ENCODE assay signal across 39 cellular contexts in genomic region chr18:61272793-61273192, GRCh38.
"Had no signal": no experiment of that assay in that cellular context is flagged by ENCODE, and none has a peak within 500 bp of the region (broad histone marks: within the 10 kb centered on the region; RNA-seq: fewer than 3 reads in every experiment).

No MANE protein-coding gene starts in this region.

- H3K9me3 ChIP-seq: adrenal gland, ascending aorta, body of pancreas, breast epithelium had no signal

- DNase-seq: activated effector memory CD4-positive, alpha-beta T cell treated with anti-CD3 and anti-CD28 coated beads, Interleukin-2, amount 50 U/mL, for 16 hours; activated effector memory CD4-positive, alpha-beta T cell treated with Interleukin-2 at 50 U/mL for 16 hours; activated gamma-delta T cell; activated gamma-delta T cell treated with Interleukin-2 at 50 U/mL for 16 hours; activated naive CD4-positive, alpha-beta T cell; activated naive CD4-positive, alpha-beta T cell treated with anti-CD3 and anti-CD28 coated beads for 36 hours; activated naive CD4-positive, alpha-beta T cell treated with anti-CD3 and anti-CD28 coated beads, Interleukin-2, amount 10 ng/mL, durations not matched to agents 7 days and 5 days; activated naive CD4-positive, alpha-beta T cell treated with anti-CD3 and anti-CD28 coated beads, Interleukin-2, amount 50 U/mL, for 16 hours; activated naive CD4-positive, alpha-beta T cell treated with Interleukin-2 at 50 U/mL for 16 hours; activated naive CD8-positive, alpha-beta T cell treated with anti-CD3 and anti-CD28 coated beads for 36 hours; activated naive CD8-positive, alpha-beta T cell treated with anti-CD3 and anti-CD28 coated beads, Interleukin-2, amount 10 ng/mL, durations not matched to agents 7 days and 5 days; activated naive CD8-positive, alpha-beta T cell treated with anti-CD3 and anti-CD28 coated beads, Interleukin-2, amount 50 U/mL, for 24 hours; activated T-cell treated with anti-CD3 and anti-CD28 coated beads, Interleukin-2, amount 50 U/mL, for 1 hour; activated T-cell treated with anti-CD3 and anti-CD28 coated beads, Interleukin-2, amount 50 U/mL, for 24 hours; activated T-cell treated with anti-CD3 and anti-CD28 coated beads, Interleukin-2, amount 50 U/mL, for 4 hours; activated T-cell treated with anti-CD3 and anti-CD28 coated beads, Interleukin-2, amount 50 U/mL, for 48 hours; activated T-cell treated with anti-CD3 and anti-CD28 coated beads, Interleukin-2, amount 50 U/mL, for 72 hours; adrenal gland; amniotic stem cell; amygdala; anterior cingulate cortex; aorta; body of pancreas; brain microvascular endothelial cell; caudate nucleus; central memory CD4-positive, alpha-beta T cell; cerebellar nuclear complex had no signal

- H3K4me3 Mint-ChIP-seq: activated naive CD4-positive, alpha-beta T cell treated with anti-CD3 and anti-CD28 coated beads for 36 hours; activated naive CD4-positive, alpha-beta T cell treated with anti-CD3 and anti-CD28 coated beads, Interleukin-2, amount 10 ng/mL, durations not matched to agents 7 days and 5 days; activated naive CD4-positive, alpha-beta T cell treated with anti-CD3 and anti-CD28 coated beads, Interleukin-2, amount 50 U/mL, for 24 hours; activated naive CD8-positive, alpha-beta T cell; activated naive CD8-positive, alpha-beta T cell treated with anti-CD3 and anti-CD28 coated beads for 36 hours; activated naive CD8-positive, alpha-beta T cell treated with anti-CD3 and anti-CD28 coated beads, Interleukin-2, amount 10 ng/mL, durations not matched to agents 7 days and 5 days; activated naive CD8-positive, alpha-beta T cell treated with anti-CD3 and anti-CD28 coated beads, Interleukin-2, amount 50 U/mL, for 24 hours; activated T-cell treated with anti-CD3 and anti-CD28 coated beads, Interleukin-2, amount 50 U/mL, for 24 hours; activated T-cell treated with anti-CD3 and anti-CD28 coated beads, Interleukin-2, amount 50 U/mL, for 4 hours; activated T-cell treated with anti-CD3 and anti-CD28 coated beads, Interleukin-2, amount 50 U/mL, for 72 hours; activated T-helper 17 cell treated with anti-CD3 and anti-CD28 coated beads, Interleukin-2, amount 50 U/mL, for 72 hours; brain; central memory CD8-positive, alpha-beta T cell had no signal

- ATAC-seq: activated naive CD4-positive, alpha-beta T cell treated with anti-CD3 and anti-CD28 coated beads, Interleukin-2, amount 50 U/mL, for 72 hours; activated naive CD8-positive, alpha-beta T cell treated with anti-CD3 and anti-CD28 coated beads, Interleukin-2, amount 50 U/mL, for 24 hours; activated T-cell treated with anti-CD3 and anti-CD28 coated beads, Interleukin-2, amount 50 U/mL, for 4 hours; activated T-cell treated with anti-CD3 and anti-CD28 coated beads, Interleukin-2, amount 50 U/mL, for 72 hours; activated T-helper 17 cell treated with anti-CD3 and anti-CD28 coated beads, Interleukin-2, amount 50 U/mL, for 72 hours; body of pancreas had no signal

- H3K36me3 Mint-ChIP-seq: activated naive CD4-positive, alpha-beta T cell treated with anti-CD3 and anti-CD28 coated beads, Interleukin-2, amount 10 ng/mL, durations not matched to agents 7 days and 5 days; activated naive CD4-positive, alpha-beta T cell treated with anti-CD3 and anti-CD28 coated beads, Interleukin-2, amount 50 U/mL, for 24 hours; activated naive CD4-positive, alpha-beta T cell treated with anti-CD3 and anti-CD28 coated beads, Interleukin-2, amount 50 U/mL, for 72 hours; activated naive CD8-positive, alpha-beta T cell; activated naive CD8-positive, alpha-beta T cell treated with anti-CD3 and anti-CD28 coated beads for 36 hours; activated naive CD8-positive, alpha-beta T cell treated with anti-CD3 and anti-CD28 coated beads, Interleukin-2, amount 10 ng/mL, durations not matched to agents 7 days and 5 days; brain had no signal

- H3K4me3 ChIP-seq: adrenal gland, ascending aorta, body of pancreas, breast epithelium, cardiac muscle cell had no signal

- H3K27me3 ChIP-seq: adrenal gland, ascending aorta, body of pancreas, brain microvascular endothelial cell, breast epithelium, cardiac muscle cell had no signal

- H3K27me3 Mint-ChIP-seq: activated naive CD4-positive, alpha-beta T cell treated with anti-CD3 and anti-CD28 coated beads, Interleukin-2, amount 10 ng/mL, durations not matched to agents 7 days and 5 days; activated naive CD4-positive, alpha-beta T cell treated with anti-CD3 and anti-CD28 coated beads, Interleukin-2, amount 50 U/mL, for 24 hours; activated naive CD8-positive, alpha-beta T cell; activated naive CD8-positive, alpha-beta T cell treated with anti-CD3 and anti-CD28 coated beads for 36 hours; activated naive CD8-positive, alpha-beta T cell treated with anti-CD3 and anti-CD28 coated beads, Interleukin-2, amount 10 ng/mL, durations not matched to agents 7 days and 5 days; activated naive CD8-positive, alpha-beta T cell treated with anti-CD3 and anti-CD28 coated beads, Interleukin-2, amount 50 U/mL, for 24 hours; activated T-cell treated with anti-CD3 and anti-CD28 coated beads, Interleukin-2, amount 50 U/mL, for 24 hours; activated T-helper 17 cell treated with anti-CD3 and anti-CD28 coated beads, Interleukin-2, amount 50 U/mL, for 72 hours; central memory CD8-positive, alpha-beta T cell had no signal

- H3K27ac Mint-ChIP-seq: activated naive CD4-positive, alpha-beta T cell treated with anti-CD3 and anti-CD28 coated beads for 36 hours; activated naive CD4-positive, alpha-beta T cell treated with anti-CD3 and anti-CD28 coated beads, Interleukin-2, amount 10 ng/mL, durations not matched to agents 7 days and 5 days; activated naive CD4-positive, alpha-beta T cell treated with anti-CD3 and anti-CD28 coated beads, Interleukin-2, amount 50 U/mL, for 24 hours; activated naive CD4-positive, alpha-beta T cell treated with anti-CD3 and anti-CD28 coated beads, Interleukin-2, amount 50 U/mL, for 72 hours; activated naive CD8-positive, alpha-beta T cell; activated naive CD8-positive, alpha-beta T cell treated with anti-CD3 and anti-CD28 coated beads for 36 hours; activated naive CD8-positive, alpha-beta T cell treated with anti-CD3 and anti-CD28 coated beads, Interleukin-2, amount 10 ng/mL, durations not matched to agents 7 days and 5 days; activated naive CD8-positive, alpha-beta T cell treated with anti-CD3 and anti-CD28 coated beads, Interleukin-2, amount 50 U/mL, for 24 hours; activated T-cell treated with anti-CD3 and anti-CD28 coated beads, Interleukin-2, amount 50 U/mL, for 24 hours; activated T-cell treated with anti-CD3 and anti-CD28 coated beads, Interleukin-2, amount 50 U/mL, for 72 hours; activated T-helper 17 cell treated with anti-CD3 and anti-CD28 coated beads, Interleukin-2, amount 50 U/mL, for 72 hours; activated T-helper 2 cell treated with anti-CD3 and anti-CD28 coated beads, Interferon-gamma antibody, Interleukin-2, Interleukin-4, amounts not matched to agents 10 μg/mL and 5 μg/mL and 100 μg/mL, durations not matched to agents 14 hours and 24 hours and 36 hours; brain had no signal

- H3K4me1 ChIP-seq: adrenal gland, ascending aorta, body of pancreas, breast epithelium had no signal

- FAIRE-seq: astrocyte, bronchial epithelial cell had no signal

- H3K4me1 Mint-ChIP-seq: activated naive CD4-positive, alpha-beta T cell treated with anti-CD3 and anti-CD28 coated beads, Interleukin-2, amount 10 ng/mL, durations not matched to agents 7 days and 5 days; activated naive CD4-positive, alpha-beta T cell treated with anti-CD3 and anti-CD28 coated beads, Interleukin-2, amount 50 U/mL, for 24 hours; activated naive CD8-positive, alpha-beta T cell treated with anti-CD3 and anti-CD28 coated beads for 36 hours; activated naive CD8-positive, alpha-beta T cell treated with anti-CD3 and anti-CD28 coated beads, Interleukin-2, amount 10 ng/mL, durations not matched to agents 7 days and 5 days; activated naive CD8-positive, alpha-beta T cell treated with anti-CD3 and anti-CD28 coated beads, Interleukin-2, amount 50 U/mL, for 24 hours; activated T-helper 17 cell treated with anti-CD3 and anti-CD28 coated beads, Interleukin-2, amount 50 U/mL, for 72 hours; brain; central memory CD8-positive, alpha-beta T cell had no signal

- H3K9me3 Mint-ChIP-seq: activated naive CD8-positive, alpha-beta T cell treated with anti-CD3 and anti-CD28 coated beads, Interleukin-2, amount 10 ng/mL, durations not matched to agents 7 days and 5 days; activated T-helper 2 cell treated with anti-CD3 and anti-CD28 coated beads, Interferon-gamma antibody, Interleukin-2, Interleukin-4, amounts not matched to agents 10 μg/mL and 5 μg/mL and 100 μg/mL, durations not matched to agents 14 hours and 24 hours and 36 hours had no signal

- H3K36me3 ChIP-seq: adrenal gland, ascending aorta, brain microvascular endothelial cell, breast epithelium, cardiac muscle cell had no signal

- H3K27ac ChIP-seq: adrenal gland, ascending aorta, body of pancreas, brain microvascular endothelial cell, breast epithelium, cardiac muscle cell had no signal
